ENCODE assay signal across 8 cellular contexts in genomic region chr12:643478-644292, GRCh38. TPM values are rescaled to one million over a fixed set of nuclear protein-coding genes. Genes with fewer than 3 reads are reported as not detected.
DNase-seq lines count a peak whose midpoint lies in the region; ATAC-seq and TF ChIP-seq lines count a peak whose summit lies in the region.

No MANE protein-coding gene starts in this region.

- H3K36me3 ChIP-seq in CD8-positive, alpha-beta T cell (ENCODE audit: insufficient read depth, low read length): no peaks in the 10 kb centered on the region
- H3K36me3 ChIP-seq in HAP-1 (replicated peaks) (no peaks in the 10 kb centered on the region), skeletal muscle satellite cell (ENCODE audit: insufficient read depth, low read length) (no peaks in the 10 kb centered on the region)

- no peak for TF ChIP-seq CTCF in CD8-positive, alpha-beta T cell (IDR thresholded peaks at IDR 0.05)

- in situ Hi-C loops in HAP-1 (cut with MboI; ENCODE audit: low sequenced_read_pairs): no loop called here

- peak overlapping the region; percentile 97 for H3K27ac Mint-ChIP-seq in CD8-positive, alpha-beta T cell
- peak overlapping the region; percentile 94 for H3K27ac Mint-ChIP-seq in activated CD4-positive, alpha-beta memory T cell treated with anti-CD3 and anti-CD28 coated beads, Interleukin-2, amount 10 ng/mL, durations not matched to agents 7 days and 5 days

- no peak for ATAC-seq in CD8-positive, alpha-beta T cell
- ATAC-seq in HG03439 (IDR thresholded peaks at IDR 0.05; ENCODE audit: unreplicated experiment): no peak
- no peak for ATAC-seq in HG03280 (IDR thresholded peaks at IDR 0.05; ENCODE audit: unreplicated experiment)

- peak in 2 of 7 experiments; percentile 18 to 30 for DNase-seq in CD8-positive, alpha-beta T cell
- no peak for DNase-seq in HAP-1 (ENCODE audit: low spot score in 2 of 2)
- peak; percentile 46 for DNase-seq in activated CD4-positive, alpha-beta memory T cell treated with anti-CD3 and anti-CD28 coated beads, Interleukin-2, amount 10 ng/mL, durations not matched to agents 7 days and 5 days
- peak; percentile 80 for DNase-seq in cardiac septum (ENCODE audit: low spot score)
- no peak for DNase-seq in NCI-H524 (lab: John Stamatoyannopoulos, UW)

- peaks cover 30% of the 10 kb centered on the region for H3K4me1 ChIP-seq in CD8-positive, alpha-beta T cell (ENCODE audit: insufficient read depth, low read length)
- peaks cover 12% of the 10 kb centered on the region for H3K4me1 ChIP-seq in HAP-1
- peaks cover 43% of the 10 kb centered on the region for H3K4me1 ChIP-seq in skeletal muscle satellite cell (ENCODE audit: control insufficient read depth, insufficient read depth, low read length)

- intact Hi-C loops in CD8-positive, alpha-beta T cell (cut with DNase I, micrococcal nuclease): loop anchor here (2.0 to 10.0 kb wide), 5 partner anchors 31 to 301 kb away; partner anchors contain the start of gene RAD52 (in 1 of the 2)
- intact Hi-C loops in cardiac septum (cut with DNase I): loop anchor here (1.0 to 5.0 kb wide), 3 partner anchors 36 to 107 kb away; no protein-coding TSS in a partner anchor

- H3K9me3 Mint-ChIP-seq in CD8-positive, alpha-beta T cell: no peaks in the 10 kb centered on the region
- no peaks in the 10 kb centered on the region for H3K9me3 Mint-ChIP-seq in activated CD4-positive, alpha-beta memory T cell treated with anti-CD3 and anti-CD28 coated beads, Interleukin-2, amount 10 ng/mL, durations not matched to agents 7 days and 5 days

- H3K4me2 ChIP-seq in skeletal muscle satellite cell (ENCODE audit: low read length): peak overlapping the region; percentile 93

- peak overlapping the region; percentile 70 for H3K4me3 ChIP-seq in CD8-positive, alpha-beta T cell (ENCODE audit: low read depth, low read length)
- H3K4me3 ChIP-seq in HAP-1: peak overlapping the region; percentile 34
- H3K4me3 ChIP-seq in skeletal muscle satellite cell (ENCODE audit: low read length): peak overlapping the region; percentile 70

- peaks cover 2% of the 10 kb centered on the region for H3K36me3 Mint-ChIP-seq in CD8-positive, alpha-beta T cell
- H3K36me3 Mint-ChIP-seq in activated CD4-positive, alpha-beta memory T cell treated with anti-CD3 and anti-CD28 coated beads, Interleukin-2, amount 10 ng/mL, durations not matched to agents 7 days and 5 days (ENCODE audit: low read depth): peaks cover 23% of the 10 kb centered on the region

- POLR2A ChIA-PET in CD8-positive, alpha-beta T cell (lab: Charles Lee): interaction anchor here (1.1 to 2.4 kb wide), 6 partner anchors 30 to 138 kb away, joined by 3 to 20 read pairs (median 6); partner anchors contain the start of gene WNK1
- POLR2A ChIA-PET in activated CD4-positive, alpha-beta memory T cell treated with anti-CD3 and anti-CD28 coated beads, Interleukin-2, amount 10 ng/mL, durations not matched to agents 7 days and 5 days (lab: Charles Lee): interaction anchor here (0.6 to 4.0 kb wide), 19 partner anchors 12 to 305 kb away, joined by 3 to 69 read pairs (median 5); partner anchors contain the start of gene WNK1

- no peaks in the 10 kb centered on the region for H3K27me3 Mint-ChIP-seq in CD8-positive, alpha-beta T cell (ENCODE audit: low read depth)
- H3K27me3 Mint-ChIP-seq in activated CD4-positive, alpha-beta memory T cell treated with anti-CD3 and anti-CD28 coated beads, Interleukin-2, amount 10 ng/mL, durations not matched to agents 7 days and 5 days: no peaks in the 10 kb centered on the region

- H3K4me3 Mint-ChIP-seq in CD8-positive, alpha-beta T cell: peak overlapping the region; percentile 89
- H3K4me3 Mint-ChIP-seq in activated CD4-positive, alpha-beta memory T cell treated with anti-CD3 and anti-CD28 coated beads, Interleukin-2, amount 10 ng/mL, durations not matched to agents 7 days and 5 days: peak overlapping the region; percentile 84

- no peaks in the 10 kb centered on the region for H3K27me3 ChIP-seq in CD8-positive, alpha-beta T cell (ENCODE audit: insufficient read depth, low read length)
- H3K27me3 ChIP-seq in HAP-1 (ENCODE audit: low read depth): no peaks in the 10 kb centered on the region
- H3K27me3 ChIP-seq in skeletal muscle satellite cell (ENCODE audit: control insufficient read depth, insufficient read depth, low read length): no peaks in the 10 kb centered on the region

- H3K4me1 Mint-ChIP-seq in CD8-positive, alpha-beta T cell (ENCODE audit: low read depth): peaks cover 48% of the 10 kb centered on the region
- H3K4me1 Mint-ChIP-seq in activated CD4-positive, alpha-beta memory T cell treated with anti-CD3 and anti-CD28 coated beads, Interleukin-2, amount 10 ng/mL, durations not matched to agents 7 days and 5 days: peaks cover 62% of the 10 kb centered on the region

- peak overlapping the region; percentile 88 for H3K9ac ChIP-seq in skeletal muscle satellite cell (ENCODE audit: low read depth, low read length)

- H3K27ac ChIP-seq in CD8-positive, alpha-beta T cell (ENCODE audit: low read depth, low read length): peak overlapping the region; percentile 72

- no peaks in the 10 kb centered on the region for H3K9me3 ChIP-seq in CD8-positive, alpha-beta T cell (ENCODE audit: low read length)
- H3K9me3 ChIP-seq in HAP-1: no peaks in the 10 kb centered on the region
- no peaks in the 10 kb centered on the region for H3K9me3 ChIP-seq in skeletal muscle satellite cell (replicated peaks; ENCODE audit: low read length)

- CTCF ChIA-PET in CD8-positive, alpha-beta T cell (lab: Charles Lee): interaction anchor here (0.6 to 3.2 kb wide), 7 partner anchors 9 to 172 kb away, joined by 3 to 14 read pairs (median 5); partner anchors contain the start of gene WNK1
- CTCF ChIA-PET in activated CD4-positive, alpha-beta memory T cell treated with anti-CD3 and anti-CD28 coated beads, Interleukin-2, amount 10 ng/mL, durations not matched to agents 7 days and 5 days (lab: Charles Lee): interaction anchor here (1.0 to 5.3 kb wide), 5 partner anchors 21 to 172 kb away, joined by 3 to 39 read pairs (median 3); partner anchors contain the start of gene WNK1

RNA-seq across cellular contexts. Expression of gene NINJ2, which starts 19.6 kb away (rescaled TPM):
- total RNA-seq in CD8-positive, alpha-beta T cell: 1 to 10 TPM; 1.2 to 1.6 TPM
- 10 to 100 TPM; 13.1 to 13.5 TPM for total RNA-seq in activated CD4-positive, alpha-beta memory T cell treated with anti-CD3 and anti-CD28 coated beads, Interleukin-2, amount 10 ng/mL, durations not matched to agents 7 days and 5 days
- 3.9 TPM for total RNA-seq in cardiac septum
- 1.3 and 2.2 TPM in 2 replicates for total RNA-seq in skeletal muscle satellite cell (2012; rRNA removed)

Comparison
In these comparisons a context has a peak if more than half of its experiments do, and no peak if none do; other contexts are left out.
1. DNase-seq: peak in activated CD4-positive, alpha-beta memory T cell treated with anti-CD3 and anti-CD28 coated beads, Interleukin-2, amount 10 ng/mL, durations not matched to agents 7 days and 5 days (single experiment) and cardiac septum (single experiment); none in HAP-1 (0 of 2) and NCI-H524 (0 of 2).
2. Peak in every context shown above with its lines, with median percentiles within 50 percentile points of each other: H3K4me3 ChIP-seq.